ENCODE assay signal across 8 cellular contexts in genomic region chr6:40845588-40845987, GRCh38.
DNase-seq lines count a peak whose midpoint lies in the region; ATAC-seq, FAIRE-seq and TF ChIP-seq lines count a peak whose summit lies in the region.

No MANE protein-coding gene starts in this region.

- H3K27ac ChIP-seq in lower lobe of right lung: no peak overlapping the region

- peak; percentile 63 for TF ChIP-seq CTCF in AG09319 (IDR thresholded peaks at IDR 0.05; ENCODE audit: low read depth, low read length)
- TF ChIP-seq CTCF in GM12872 (IDR thresholded peaks at IDR 0.05; ENCODE audit: insufficient read depth, low read depth, low read length): peak; percentile 81
- peak; percentile 84 for TF ChIP-seq CTCF in bronchial epithelial cell (IDR thresholded peaks at IDR 0.05; ENCODE audit: insufficient read depth, low read length, severe bottlenecking)
- TF ChIP-seq CTCF in lower lobe of right lung (IDR thresholded peaks at IDR 0.05): peak; percentile 48

- H3K9me3 ChIP-seq in NT2/D1 (ENCODE audit: insufficient read depth, low read length) (no peaks in the 10 kb centered on the region), lower lobe of right lung (no peaks in the 10 kb centered on the region)

- FAIRE-seq in bronchial epithelial cell (lab: Jason Lieb, UNC): no peak

- H3K4me1 ChIP-seq in NT2/D1 (ENCODE audit: insufficient read depth, insufficient read length) (no peaks in the 10 kb centered on the region), lower lobe of right lung (no peaks in the 10 kb centered on the region)

- no peak overlapping the region for H3K9ac ChIP-seq in NT2/D1 (ENCODE audit: insufficient read length, low read depth)

- intact Hi-C loops in lower lobe of right lung (cut with DNase I): no loop called here

- DNase-seq in AG09319 (ENCODE audit: extremely low read depth, low read depth) (no peak), NT2/D1 (ENCODE audit: low read depth, low spot score) (peak; percentile 52), bronchial epithelial cell (ENCODE audit: low read depth) (peak; percentile 50), lower lobe of right lung (no peak), KG1 (lab: John Stamatoyannopoulos, UW) (no peak), GOT3 (lab: John Stamatoyannopoulos, UW) (no peak), NCI-H524 treated with DMSO at 0.1 percent for 48 hours (lab: John Stamatoyannopoulos, UW) (no peak)

- H3K36me3 ChIP-seq in NT2/D1 (ENCODE audit: insufficient read depth, insufficient read length, low read length): no peaks in the 10 kb centered on the region
- no peaks in the 10 kb centered on the region for H3K36me3 ChIP-seq in bronchial epithelial cell (ENCODE audit: control insufficient read depth, insufficient read depth, low read length)
- H3K36me3 ChIP-seq in lower lobe of right lung: no peaks in the 10 kb centered on the region

- H3K4me3 ChIP-seq in NT2/D1 (ENCODE audit: insufficient read length, low read depth) (no peak overlapping the region), bronchial epithelial cell (ENCODE audit: low read depth, low read length) (no peak overlapping the region), lower lobe of right lung (no peak overlapping the region)

- ATAC-seq in lower lobe of right lung: peak in 1 of 2 donors; percentile 50

- H3K27me3 ChIP-seq in NT2/D1 (ENCODE audit: insufficient read depth, insufficient read length) (no peaks in the 10 kb centered on the region), bronchial epithelial cell (ENCODE audit: control insufficient read depth, insufficient read depth, low read length) (no peaks in the 10 kb centered on the region), lower lobe of right lung (ENCODE audit: low read depth) (no peaks in the 10 kb centered on the region)

Comparison
In these comparisons a context has a peak if more than half of its experiments do, and no peak if none do; other contexts are left out.
1. DNase-seq: peak in NT2/D1 (single experiment) and bronchial epithelial cell (single experiment); none in AG09319 (single experiment), lower lobe of right lung (single experiment), KG1 (single experiment), GOT3 (single experiment) and NCI-H524 treated with DMSO at 0.1 percent for 48 hours (single experiment).
2. Peak in every context shown above with its lines, with median percentiles within 50 percentile points of each other: CTCF ChIP-seq.